Comparison of ENCODE assay signal across 27 cellular contexts in the genomic region with DNA sequence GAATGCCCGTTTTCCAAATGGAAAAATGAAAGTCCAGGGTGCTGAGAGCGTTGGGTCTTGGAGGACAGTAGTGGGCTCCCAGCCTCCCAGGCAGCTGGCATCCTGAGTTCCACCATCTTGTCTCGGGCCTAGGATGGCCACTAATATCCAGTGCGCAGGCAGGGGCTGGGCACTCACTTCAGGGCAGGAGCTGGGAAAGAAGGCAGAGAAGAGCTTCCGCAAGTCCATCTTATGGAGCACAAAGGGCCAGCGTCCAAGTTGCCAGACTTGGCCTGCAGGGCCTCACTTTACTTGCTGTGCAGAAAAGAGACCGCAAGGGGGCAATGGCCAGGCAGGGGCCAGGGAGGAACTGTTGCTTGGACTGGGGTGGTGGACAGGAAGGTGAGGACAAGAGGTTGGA. TPM values are rescaled to one million over a fixed set of nuclear protein-coding genes. Genes with fewer than 3 reads are reported as not detected.
A peak's percentile ranks its signal among the peaks of the same experiment; 100 is the strongest.
DNase-seq lines count a peak whose midpoint lies in the region; ATAC-seq and TF ChIP-seq lines count a peak whose summit lies in the region.
"Had no signal": no experiment of that assay in that cellular context is flagged by ENCODE, and none has a peak within 500 bp of the region (broad histone marks: within the 10 kb centered on the region; RNA-seq: fewer than 3 reads in every experiment).

No MANE protein-coding gene starts in this region.

- H3K9me3 Mint-ChIP-seq in central memory CD8-positive, alpha-beta T cell, result no peaks in the 10 kb centered on the region
- peaks cover 2% of the 10 kb centered on the region for H3K9me3 Mint-ChIP-seq in memory B cell
- H3K9me3 Mint-ChIP-seq: activated CD4-positive, alpha-beta T cell treated with anti-CD3 and anti-CD28 coated beads, Interleukin-2, amount 10 ng/mL, durations not matched to agents 7 days and 5 days; activated T-helper 2 cell treated with anti-CD3 and anti-CD28 coated beads, Interferon-gamma antibody, Interleukin-2, Interleukin-4, amounts not matched to agents 10 μg/mL and 5 μg/mL and 100 μg/mL, durations not matched to agents 14 hours and 24 hours and 36 hours had no signal

- DNase-seq in left ventricle myocardium superior (peak; percentile 21), left ventricle myocardium inferior (no peak), memory B cell (ENCODE audit: low spot score in 2 of 2) (no peak), NCI-H2171 (lab: John Stamatoyannopoulos, UW) (no peak), foreskin fibroblast (no peak)
- no peak for DNase-seq in central memory CD8-positive, alpha-beta T cell (ENCODE audit: low spot score in 2 of 2)
- no peak for DNase-seq in effector CD8-positive, alpha-beta T cell (lab: John Stamatoyannopoulos, UW)
- DNase-seq: activated CD4-positive, alpha-beta T cell treated with anti-CD3 and anti-CD28 coated beads, Interleukin-2, amount 10 ng/mL, durations not matched to agents 7 days and 5 days; activated CD8-positive, alpha-beta memory T cell treated with anti-CD3 and anti-CD28 coated beads, Interleukin-2, amount 50 U/mL, for 48 hours; COR-L47; cortex of kidney; DND-41; mammary epithelial cell; NCI-H1105; NCI-H2029; NCI-H2227 treated with DMSO at 0.1 percent for 48 hours; NCI-H69; Peyer's patch; small intestine; stimulated activated CD4-positive, alpha-beta T cell treated with anti-CD3 and anti-CD28 coated beads, Interleukin-2, amount 100 ng/mL, for 24 hours; T-helper 2 cell; uterus had no signal

- H3K27me3 ChIP-seq in left ventricle myocardium inferior (ENCODE audit: low read depth), result no peaks in the 10 kb centered on the region
- H3K27me3 ChIP-seq: Peyer's patch, suprapubic skin, uterus had no signal

- H3K4me3 Mint-ChIP-seq in central memory CD8-positive, alpha-beta T cell, result no peak overlapping the region
- no peak overlapping the region for H3K4me3 Mint-ChIP-seq in memory B cell
- H3K4me3 Mint-ChIP-seq: activated CD4-positive, alpha-beta T cell treated with anti-CD3 and anti-CD28 coated beads, Interleukin-2, amount 10 ng/mL, durations not matched to agents 7 days and 5 days; stimulated activated memory B cell treated with anti-CD40 and anti-IgM and Interleukin-4, amounts not matched to agents 10 μg/mL and 1 μg/mL and 100 μg/mL, for 72 hours had no signal

- intact Hi-C loops in left ventricle myocardium superior (cut with micrococcal nuclease), result no loop called here
- intact Hi-C loops in left ventricle myocardium inferior (cut with micrococcal nuclease), result no loop called here

- no peak overlapping the region for H3K27ac ChIP-seq in left ventricle myocardium inferior (replicated peaks)
- H3K27ac ChIP-seq: Peyer's patch, SJSA1, suprapubic skin, uterus had no signal

- no peaks in the 10 kb centered on the region for H3K36me3 ChIP-seq in left ventricle myocardium inferior
- H3K36me3 ChIP-seq: Peyer's patch, SJSA1, suprapubic skin, uterus had no signal

- H3K9me3 ChIP-seq in left ventricle myocardium inferior (replicated peaks), result no peaks in the 10 kb centered on the region
- H3K9me3 ChIP-seq: Peyer's patch, SJSA1, suprapubic skin, uterus had no signal

- H3K4me1 Mint-ChIP-seq in central memory CD8-positive, alpha-beta T cell, result no peaks in the 10 kb centered on the region
- peaks cover 29% of the 10 kb centered on the region for H3K4me1 Mint-ChIP-seq in memory B cell
- H3K4me1 Mint-ChIP-seq: activated CD4-positive, alpha-beta T cell treated with anti-CD3 and anti-CD28 coated beads, Interleukin-2, amount 10 ng/mL, durations not matched to agents 7 days and 5 days had no signal

- peaks cover 2% of the 10 kb centered on the region for H3K36me3 Mint-ChIP-seq in central memory CD8-positive, alpha-beta T cell (ENCODE audit: insufficient read depth)
- H3K36me3 Mint-ChIP-seq in memory B cell, result peaks cover 4% of the 10 kb centered on the region

- ATAC-seq in left ventricle myocardium superior (no peak), memory B cell (ENCODE audit: low read depth) (no peak), HG03135 (IDR thresholded peaks at IDR 0.05; ENCODE audit: unreplicated experiment) (no peak)
- ATAC-seq in central memory CD8-positive, alpha-beta T cell (replicated peaks; ENCODE audit: extremely low read depth, poor library complexity, severe bottlenecking), result no peak
- ATAC-seq: stimulated activated memory B cell treated with anti-CD40 and anti-IgM and Interleukin-4, amounts not matched to agents 10 μg/mL and 1 μg/mL and 100 μg/mL, for 72 hours had no signal

- no peak overlapping the region for H3K4me3 ChIP-seq in left ventricle myocardium inferior
- no peak overlapping the region for H3K4me3 ChIP-seq in foreskin fibroblast (ENCODE audit: low read depth in 1 of 2, low read length in 2 of 2)
- H3K4me3 ChIP-seq: Peyer's patch, SJSA1, suprapubic skin, uterus had no signal

- peaks cover 33% of the 10 kb centered on the region for H3K4me1 ChIP-seq in left ventricle myocardium inferior
- H3K4me1 ChIP-seq: SJSA1 had no signal

- no peaks in the 10 kb centered on the region for H3K27me3 Mint-ChIP-seq in central memory CD8-positive, alpha-beta T cell
- no peaks in the 10 kb centered on the region for H3K27me3 Mint-ChIP-seq in memory B cell
- H3K27me3 Mint-ChIP-seq: activated CD4-positive, alpha-beta T cell treated with anti-CD3 and anti-CD28 coated beads, Interleukin-2, amount 10 ng/mL, durations not matched to agents 7 days and 5 days; stimulated activated memory B cell treated with anti-CD40 and anti-IgM and Interleukin-4, amounts not matched to agents 10 μg/mL and 1 μg/mL and 100 μg/mL, for 72 hours had no signal

- TF ChIP-seq CTCF in left ventricle myocardium inferior (IDR thresholded peaks at IDR 0.05; ENCODE audit: borderline replicate concordance), result no peak
- no peak for TF ChIP-seq CTCF in foreskin fibroblast (IDR thresholded peaks at IDR 0.05; ENCODE audit: low read depth, low read length)

- peak overlapping the region; percentile 14 for H3K27ac Mint-ChIP-seq in central memory CD8-positive, alpha-beta T cell (ENCODE audit: low read depth)
- H3K27ac Mint-ChIP-seq in memory B cell, result peak overlapping the region; percentile 6
- H3K27ac Mint-ChIP-seq: activated CD4-positive, alpha-beta T cell treated with anti-CD3 and anti-CD28 coated beads, Interleukin-2, amount 10 ng/mL, durations not matched to agents 7 days and 5 days; activated T-helper 2 cell treated with anti-CD3 and anti-CD28 coated beads, Interferon-gamma antibody, Interleukin-2, Interleukin-4, amounts not matched to agents 10 μg/mL and 5 μg/mL and 100 μg/mL, durations not matched to agents 14 hours and 24 hours and 36 hours had no signal

RNA-seq across cellular contexts. Expression of a gene that starts 46.1 kb away (rescaled TPM):
- total RNA-seq in left ventricle myocardium superior (95.1 TPM), left ventricle myocardium inferior (78.6 TPM)
